8 cellular contexts compared by ENCODE assay signal in the genomic region with DNA sequence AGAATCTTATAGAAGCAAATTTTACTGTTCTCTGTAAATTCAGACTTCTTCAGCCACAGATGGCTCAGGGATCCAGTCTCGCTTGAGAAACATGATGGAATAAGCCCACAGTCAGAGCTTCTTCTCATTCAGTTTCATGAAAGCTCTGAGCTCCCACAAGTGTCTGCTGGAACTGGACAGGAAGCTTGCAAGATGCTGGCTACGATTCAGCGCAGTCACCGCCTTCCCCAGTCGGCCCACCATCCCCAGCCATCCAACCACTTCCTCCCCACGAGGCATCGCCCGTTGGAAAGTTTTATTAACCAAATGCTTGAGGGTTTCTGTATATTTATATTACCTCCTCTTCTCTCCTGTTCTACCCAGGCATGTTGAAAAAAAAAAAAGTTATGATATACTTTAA.
DNase-seq lines count a peak whose midpoint lies in the region; ATAC-seq lines count a peak whose summit lies in the region.

No MANE protein-coding gene starts in this region.

- H3K9me3 ChIP-seq in naive thymus-derived CD4-positive, alpha-beta T cell (ENCODE audit: control insufficient read depth in 2 of 3, low read length in 3 of 3) = no peaks in the 10 kb centered on the region

- peak; percentile 79 for ATAC-seq in HG03139 (IDR thresholded peaks at IDR 0.05; ENCODE audit: unreplicated experiment)
- ATAC-seq in naive thymus-derived CD4-positive, alpha-beta T cell = peak; percentile 63
- ATAC-seq in GM21786 (IDR thresholded peaks at IDR 0.05; ENCODE audit: unreplicated experiment) = no peak
- no peak for ATAC-seq in HG02763 (IDR thresholded peaks at IDR 0.05; ENCODE audit: unreplicated experiment)
- no peak for ATAC-seq in GM18498 (IDR thresholded peaks at IDR 0.05; ENCODE audit: unreplicated experiment)

- no peaks in the 10 kb centered on the region for H3K27me3 ChIP-seq in naive thymus-derived CD4-positive, alpha-beta T cell (ENCODE audit: control insufficient read depth in 2 of 2, insufficient read depth in 2 of 2, low read length in 2 of 2)

- peak overlapping the region in 1 of 9 donors; percentile 48 for H3K27ac Mint-ChIP-seq in naive thymus-derived CD4-positive, alpha-beta T cell

- H3K4me1 Mint-ChIP-seq in naive thymus-derived CD4-positive, alpha-beta T cell = peaks cover 0 to 25% (median 2%) of the 10 kb centered on the region in 7 donors

- intact Hi-C loops in naive thymus-derived CD4-positive, alpha-beta T cell (cut with micrococcal nuclease) = loop anchor here in 1 of 2 donors (10.0 kb wide), 1 partner anchor 49 kb away; no protein-coding TSS in a partner anchor

- H3K36me3 ChIP-seq in naive thymus-derived CD4-positive, alpha-beta T cell (ENCODE audit: control insufficient read depth in 2 of 3, insufficient read depth in 3 of 3, low read length in 3 of 3) = no peaks in the 10 kb centered on the region

- POLR2A ChIA-PET in naive thymus-derived CD4-positive, alpha-beta T cell (lab: Charles Lee) = no interaction called here

- H3K27me3 Mint-ChIP-seq in naive thymus-derived CD4-positive, alpha-beta T cell = peaks cover 0 to 21% (median 4%) of the 10 kb centered on the region in 5 donors

- no peaks in the 10 kb centered on the region for H3K36me3 Mint-ChIP-seq in naive thymus-derived CD4-positive, alpha-beta T cell

- H3K4me3 ChIP-seq in naive thymus-derived CD4-positive, alpha-beta T cell (ENCODE audit: low read length) = no peak overlapping the region

- peaks cover 0 to 5% (median 0%) of the 10 kb centered on the region in 11 donors for H3K9me3 Mint-ChIP-seq in naive thymus-derived CD4-positive, alpha-beta T cell

- DNase-seq in CMK (ENCODE audit: low read depth) (peak; percentile 57), astrocyte of the hippocampus (ENCODE audit: low read depth, low spot score) (peak; percentile 80), RKO (ENCODE audit: low spot score) (no peak)
- peak in 1 of 9 donors; percentile 42 for DNase-seq in naive thymus-derived CD4-positive, alpha-beta T cell

- no peak overlapping the region for H3K27ac ChIP-seq in naive thymus-derived CD4-positive, alpha-beta T cell (ENCODE audit: low read depth, low read length)

- peak overlapping the region in 1 of 10 donors; percentile 60 for H3K4me3 Mint-ChIP-seq in naive thymus-derived CD4-positive, alpha-beta T cell

- H3K4me1 ChIP-seq in naive thymus-derived CD4-positive, alpha-beta T cell (ENCODE audit: control insufficient read depth in 2 of 2, insufficient read depth in 2 of 2, low read length in 2 of 2) = no peaks in the 10 kb centered on the region

- CTCF ChIA-PET in naive thymus-derived CD4-positive, alpha-beta T cell (lab: Charles Lee) = no interaction called here

Comparison
In these comparisons a context has a peak if more than half of its experiments do, and no peak if none do; other contexts are left out.
1. ATAC-seq: peak in HG03139 (single experiment) and naive thymus-derived CD4-positive, alpha-beta T cell (single experiment); none in GM21786 (single experiment), HG02763 (single experiment) and GM18498 (single experiment).